In the genomic region with DNA sequence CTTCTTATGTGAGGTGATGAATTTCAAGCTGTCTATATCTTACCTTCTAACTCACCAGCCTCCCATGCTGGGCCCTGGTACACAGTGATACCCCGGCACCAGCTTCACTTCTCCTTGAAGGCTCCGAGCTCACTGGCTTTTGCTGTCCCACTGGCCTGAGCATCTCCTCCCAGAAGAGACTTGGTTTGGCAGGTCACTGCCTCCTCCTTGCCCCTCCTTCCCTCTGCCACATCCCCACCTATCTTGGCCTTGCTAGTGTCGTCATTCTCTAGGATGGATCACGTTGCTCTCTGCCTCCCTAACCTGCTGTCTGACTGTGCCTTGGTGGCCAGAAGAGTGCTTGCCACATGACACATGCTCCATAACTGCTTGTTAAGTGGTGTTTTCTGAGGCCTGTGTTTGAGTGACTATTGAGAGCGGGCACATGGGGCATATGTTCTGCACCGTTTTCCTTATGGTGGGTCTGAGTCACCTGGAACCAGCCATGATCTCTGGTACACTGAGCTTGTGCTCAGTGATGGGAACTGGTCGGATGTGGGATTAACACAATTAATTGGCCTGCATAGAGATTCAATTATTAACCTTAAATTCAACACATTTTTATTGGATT, we compare ENCODE assay signal across 1 cellular context.
TF ChIP-seq lines count a peak whose summit lies in the region.

No MANE protein-coding gene starts in this region.

TF ChIP-seq in H1, 55 proteins besides CTCF, POLR2A, EP300 and RAD21:
- TF ChIP-seq CTBP2 (IDR thresholded peaks at IDR 0.05; ENCODE audit: borderline replicate concordance, insufficient read depth, insufficient read length, low read length) (no peak), GTF2F1 (IDR thresholded peaks at IDR 0.05; ENCODE audit: borderline replicate concordance, low read depth, low read length) (no peak), CREB1 (IDR thresholded peaks at IDR 0.05) (no peak), TAF1 (IDR thresholded peaks at IDR 0.05; ENCODE audit: low read depth, low read length) (no peak), NRF1 (IDR thresholded peaks at IDR 0.05; ENCODE audit: low read depth, low read length) (no peak), CBX5 (IDR thresholded peaks at IDR 0.05; ENCODE audit: low read depth, low read length) (no peak), SUZ12 (IDR thresholded peaks at IDR 0.05; ENCODE audit: low read length) (no peak), FOSL1 (IDR thresholded peaks at IDR 0.05; ENCODE audit: insufficient read depth, low read depth, low read length) (no peak), TCF12 (IDR thresholded peaks at IDR 0.05; ENCODE audit: low read depth, low read length) (no peak), RBBP5 (IDR thresholded peaks at IDR 0.05; ENCODE audit: borderline replicate concordance, low read depth, low read length) (no peak), CBX8 (IDR thresholded peaks at IDR 0.05; ENCODE audit: borderline replicate concordance, low read depth, low read length) (no peak), CHD1 (IDR thresholded peaks at IDR 0.05; ENCODE audit: low read depth, low read length) (no peak), MAFK (IDR thresholded peaks at IDR 0.05; ENCODE audit: low read depth, low read length) (no peak), PHF8 (conservative IDR thresholded peaks at IDR 0.05; ENCODE audit: low read depth, low read length) (no peak), ATF2 (IDR thresholded peaks at IDR 0.05; ENCODE audit: low read length) (no peak), YY1 (IDR thresholded peaks at IDR 0.05; ENCODE audit: low read depth, low read length) (no peak), CEBPB (IDR thresholded peaks at IDR 0.05; ENCODE audit: low read depth, low read length) (no peak), RNF2 (IDR thresholded peaks at IDR 0.05; ENCODE audit: borderline replicate concordance, low read depth, low read length, missing control alignments, poor library complexity, severe bottlenecking) (no peak), KDM5A (IDR thresholded peaks at IDR 0.05; ENCODE audit: low read length) (no peak)
- TF ChIP-seq, protein P1, sequence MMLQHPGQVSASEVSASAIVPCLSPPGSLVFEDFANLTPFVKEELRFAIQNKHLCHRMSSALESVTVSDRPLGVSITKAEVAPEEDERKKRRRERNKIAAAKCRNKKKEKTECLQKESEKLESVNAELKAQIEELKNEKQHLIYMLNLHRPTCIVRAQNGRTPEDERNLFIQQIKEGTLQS (IDR thresholded peaks at IDR 0.05; ENCODE audit: insufficient read depth, low read depth, low read length), result no peak
